8 cellular contexts compared by ENCODE assay signal in genomic region chr2:218860950-218861381, GRCh38. TPM values are rescaled to one million over a fixed set of nuclear protein-coding genes. Genes with fewer than 3 reads are reported as not detected.
DNase-seq lines count a peak whose midpoint lies in the region; ATAC-seq and TF ChIP-seq lines count a peak whose summit lies in the region.

No MANE protein-coding gene starts in this region.

- H3K36me3 Mint-ChIP-seq in CD14-positive monocyte (peaks cover 4 to 6% of the 10 kb centered on the region in 2 donors), T-cell (no peaks in the 10 kb centered on the region)

- no peaks in the 10 kb centered on the region for H3K36me3 ChIP-seq in skeletal muscle satellite cell (ENCODE audit: insufficient read depth, low read length)

- POLR2A ChIA-PET in T-cell (lab: Charles Lee), result no interaction called here

- H3K4me2 ChIP-seq in skeletal muscle satellite cell (ENCODE audit: low read length), result peak overlapping the region; percentile 66

- ATAC-seq in T-cell (replicated peaks in 1 of 4) (peak; percentile 31 to 84 (median 49)), left cardiac atrium (peak; percentile 72 to 85), GM21390 (IDR thresholded peaks at IDR 0.05; ENCODE audit: unreplicated experiment) (no peak), GM21526 (IDR thresholded peaks at IDR 0.05; ENCODE audit: low FRiP score, unreplicated experiment) (no peak), GM19452 (IDR thresholded peaks at IDR 0.05; ENCODE audit: unreplicated experiment) (no peak)

- no peak for TF ChIP-seq CTCF in CD14-positive monocyte (IDR thresholded peaks at IDR 0.05)

- H3K27ac Mint-ChIP-seq in CD14-positive monocyte (no peak overlapping the region), T-cell (no peak overlapping the region)

- peaks cover 74% of the 10 kb centered on the region for H3K27me3 ChIP-seq in skeletal muscle satellite cell (ENCODE audit: control insufficient read depth, insufficient read depth, low read length)

- intact Hi-C loops in CD14-positive monocyte (cut with micrococcal nuclease), result no loop called here
- intact Hi-C loops in left cardiac atrium (cut with DNase I), result no loop called here

- H3K4me3 Mint-ChIP-seq in CD14-positive monocyte, result peak overlapping the region in 1 of 2 donors; percentile 76
- peak overlapping the region in 2 of 3 donors; percentile 28 to 81 for H3K4me3 Mint-ChIP-seq in T-cell

- CTCF ChIA-PET in T-cell (lab: Charles Lee), result interaction anchor here (0.6 to 1.1 kb wide), 3 partner anchors 15 to 26 kb away, joined by 4 to 7 read pairs (median 5); no protein-coding TSS in a partner anchor

- H3K27me3 Mint-ChIP-seq in CD14-positive monocyte (ENCODE audit: low read depth in 3 of 3) (peaks cover 80 to 93% (median 83%) of the 10 kb centered on the region in 3 donors), T-cell (peaks cover 71 to 81% of the 10 kb centered on the region in 2 donors)

- no peak overlapping the region for H3K4me3 ChIP-seq in skeletal muscle satellite cell (ENCODE audit: low read length)

- H3K9me3 ChIP-seq in skeletal muscle satellite cell (replicated peaks; ENCODE audit: low read length), result no peaks in the 10 kb centered on the region

- peaks cover 4% of the 10 kb centered on the region for H3K4me1 ChIP-seq in skeletal muscle satellite cell (ENCODE audit: control insufficient read depth, insufficient read depth, low read length)

- peaks cover 0 to 37% (median 12%) of the 10 kb centered on the region in 7 donors for H3K9me3 Mint-ChIP-seq in CD14-positive monocyte
- H3K9me3 Mint-ChIP-seq in T-cell, result no peaks in the 10 kb centered on the region

- no peak overlapping the region for H3K9ac ChIP-seq in skeletal muscle satellite cell (ENCODE audit: low read depth, low read length)

- DNase-seq in CD14-positive monocyte (ENCODE audit: low spot score) (peak; percentile 32), MV-4-11 (lab: John Stamatoyannopoulos, UW) (peak; percentile 43), T-cell (peak in 1 of 34 experiments; percentile 25), left cardiac atrium (peak; percentile 72)

- H3K4me1 Mint-ChIP-seq in CD14-positive monocyte (peaks cover 21% of the 10 kb centered on the region), T-cell (peaks cover 21 to 33% (median 22%) of the 10 kb centered on the region in 3 donors)

RNA-seq across cellular contexts. Expression of gene WNT6, which starts 1.4 kb away (rescaled TPM):
- polyA plus RNA-seq in CD14-positive monocyte, result under 1 TPM; 0.27 to 0.37 TPM
- total RNA-seq in T-cell (under 1 TPM in 2 of 5 donors, not detected in 3; 0.13 to 0.20 TPM), left cardiac atrium (1 to 10 TPM; 1.8 TPM)
- total RNA-seq in skeletal muscle satellite cell (2012; rRNA removed), result not detected in 2 replicates

RNA-seq across cellular contexts. Expression of gene WNT10A, which starts 19.7 kb away (rescaled TPM):
- polyA plus RNA-seq in CD14-positive monocyte, result not detected
- 10 to 100 TPM in 1 of 5 donors, 1 to 10 TPM in 4; 3.1 to 10.7 (median 6.1) TPM for total RNA-seq in T-cell
- under 1 TPM in 1 of 2 donors, not detected in 1; 0.52 TPM for total RNA-seq in left cardiac atrium
- not detected in 2 replicates for total RNA-seq in skeletal muscle satellite cell (2012; rRNA removed)

RNA-seq across cellular contexts. Expression of gene PRKAG3, which starts 29.4 kb away (rescaled TPM):
- polyA plus RNA-seq in CD14-positive monocyte, result not detected
- total RNA-seq in T-cell (not detected), left cardiac atrium (under 1 TPM; 0.10 to 0.18 TPM)
- 0.25 and 1.3 TPM in 2 replicates for total RNA-seq in skeletal muscle satellite cell (2012; rRNA removed)

Comparison
In these comparisons a context has a peak if more than half of its experiments do, and no peak if none do; other contexts are left out.
1. ATAC-seq: peak in T-cell (4 of 4) and left cardiac atrium (2 of 2); none in GM21390 (single experiment), GM21526 (single experiment) and GM19452 (single experiment).